9 cellular contexts compared by ENCODE assay signal in genomic region chr14:22837750-22838538, GRCh38. TPM values are rescaled to one million over a fixed set of nuclear protein-coding genes. Genes with fewer than 3 reads are reported as not detected.
DNase-seq lines count a peak whose midpoint lies in the region; ATAC-seq and TF ChIP-seq lines count a peak whose summit lies in the region.
"Had no signal": no experiment of that assay in that cellular context is flagged by ENCODE, and none has a peak within 500 bp of the region (broad histone marks: within the 10 kb centered on the region; RNA-seq: fewer than 3 reads in every experiment).

No MANE protein-coding gene starts in this region.

- intact Hi-C loops in Right ventricle myocardium inferior (cut with DNase I) (loop anchor here (2.0 to 5.0 kb wide), 2 partner anchors 13 to 271 kb away; no protein-coding TSS in a partner anchor), cardiac septum (cut with DNase I) (loop anchor here (2.0 kb wide), 1 partner anchor 15 kb away; no protein-coding TSS in a partner anchor), mucosa of descending colon (cut with DNase I, micrococcal nuclease) (no loop called here)

- H3K4me1 Mint-ChIP-seq in endothelial cell (ENCODE audit: unreplicated experiment) = peaks cover 70% of the 10 kb centered on the region

- no peaks in the 10 kb centered on the region for H3K36me3 ChIP-seq in mucosa of descending colon (ENCODE audit: low read depth)

- peak overlapping the region; percentile 84 for H3K27ac Mint-ChIP-seq in endothelial cell (ENCODE audit: unreplicated experiment)

- DNase-seq in Right ventricle myocardium inferior (ENCODE audit: missing footprints) (no peak), cardiac septum (ENCODE audit: low spot score) (no peak), endothelial cell (ENCODE audit: low spot score) (no peak), mucosa of descending colon (peak; percentile 34 to 65 (median 57)), NCI-H1436 (lab: John Stamatoyannopoulos, UW) (no peak), cerebellar cortex (ENCODE audit: low spot score) (no peak), kidney glomerular epithelial cell (lab: John Stamatoyannopoulos, UW) (no peak), midbrain (lab: John Stamatoyannopoulos, UW) (no peak)
- DNase-seq: NCI-H1694 treated with DMSO at 0.1 percent for 48 hours had no signal

- peaks cover 5% of the 10 kb centered on the region for H3K4me1 ChIP-seq in mucosa of descending colon (ENCODE audit: low read depth)

- H3K27me3 Mint-ChIP-seq in endothelial cell (ENCODE audit: unreplicated experiment) = peaks cover 19% of the 10 kb centered on the region

- ATAC-seq in Right ventricle myocardium inferior (peak; percentile 63), mucosa of descending colon (peak; percentile 31)

- H3K9me3 ChIP-seq in mucosa of descending colon = no peaks in the 10 kb centered on the region

- H3K4me3 ChIP-seq in mucosa of descending colon = peak overlapping the region; percentile 80

- peak overlapping the region; percentile 100 for H3K4me3 Mint-ChIP-seq in endothelial cell (ENCODE audit: unreplicated experiment)

- TF ChIP-seq CTCF in endothelial cell (IDR thresholded peaks at IDR 0.05; ENCODE audit: unreplicated experiment) (no peak), mucosa of descending colon (IDR thresholded peaks at IDR 0.05) (no peak)

- no peaks in the 10 kb centered on the region for H3K9me3 Mint-ChIP-seq in endothelial cell (ENCODE audit: unreplicated experiment)

- peaks cover 30% of the 10 kb centered on the region for H3K36me3 Mint-ChIP-seq in endothelial cell (ENCODE audit: low read depth, unreplicated experiment)

RNA-seq across cellular contexts. Expression of gene MMP14, which starts 1.6 kb away (rescaled TPM):
- total RNA-seq in Right ventricle myocardium inferior (26.0 TPM), cardiac septum (26.1 TPM), endothelial cell (ENCODE audit: unreplicated experiment) (819 TPM), mucosa of descending colon (100 to 1,000 TPM in 2 of 3 donors, 10 to 100 TPM in 1; 48.1 to 161 (median 104) TPM)

RNA-seq across cellular contexts. Expression of gene MRPL52, which starts 8.3 kb away (rescaled TPM):
- total RNA-seq in Right ventricle myocardium inferior = 110 TPM
- total RNA-seq in cardiac septum = 96.7 TPM
- total RNA-seq in endothelial cell (ENCODE audit: unreplicated experiment) = 126 TPM
- total RNA-seq in mucosa of descending colon = 10 to 100 TPM; 59.1 to 79.1 (median 64.5) TPM

RNA-seq across cellular contexts. Expression of gene SLC7A7, which starts 22.7 kb away (rescaled TPM):
- 5.8 TPM for total RNA-seq in Right ventricle myocardium inferior
- total RNA-seq in cardiac septum = 2.3 TPM
- 15.0 TPM for total RNA-seq in endothelial cell (ENCODE audit: unreplicated experiment)
- 10 to 100 TPM in 2 of 3 donors, 1 to 10 TPM in 1; 7.6 to 13.7 (median 13.2) TPM for total RNA-seq in mucosa of descending colon

RNA-seq across cellular contexts. Expression of gene LRP10, which starts 33.6 kb away (rescaled TPM):
- total RNA-seq in Right ventricle myocardium inferior (59.2 TPM), cardiac septum (71.0 TPM), endothelial cell (ENCODE audit: unreplicated experiment) (105 TPM), mucosa of descending colon (100 to 1,000 TPM; 218 to 276 (median 245) TPM)

RNA-seq across cellular contexts. Expression of gene REM2, which starts 45.1 kb away (rescaled TPM):
- total RNA-seq in Right ventricle myocardium inferior = not detected
- total RNA-seq in cardiac septum = 0.19 TPM
- total RNA-seq in endothelial cell (ENCODE audit: unreplicated experiment) = 0.36 TPM
- under 1 TPM; 0.35 to 0.66 (median 0.51) TPM for total RNA-seq in mucosa of descending colon

Comparison
In these comparisons a context has a peak if more than half of its experiments do, and no peak if none do; other contexts are left out.
1. DNase-seq: peak in mucosa of descending colon (3 of 3); none in Right ventricle myocardium inferior (single experiment), cardiac septum (single experiment), endothelial cell (single experiment), NCI-H1436 (single experiment), cerebellar cortex (single experiment), kidney glomerular epithelial cell (single experiment) and midbrain (single experiment).
2. intact Hi-C loops: an anchor here in Right ventricle myocardium inferior (2.0 to 5.0 kb wide) and cardiac septum (2.0 kb wide); none called in mucosa of descending colon.